In genomic region chr3:28915711-28916481, GRCh38 we compare ENCODE assay signal across 8 cellular contexts.
DNase-seq lines count a peak whose midpoint lies in the region; ATAC-seq and TF ChIP-seq lines count a peak whose summit lies in the region.

No MANE protein-coding gene starts in this region.

- peak overlapping the region; percentile 76 for H2AFZ ChIP-seq in GM23248

- no peaks in the 10 kb centered on the region for H3K27me3 ChIP-seq in GM23248 (replicated peaks; ENCODE audit: insufficient read depth)
- no peaks in the 10 kb centered on the region for H3K27me3 ChIP-seq in heart right ventricle

- H3K4me1 ChIP-seq in GM23248 (ENCODE audit: insufficient read depth) (peaks cover 20% of the 10 kb centered on the region), heart right ventricle (peaks cover 0 to 27% (median 10%) of the 10 kb centered on the region in 9 donors)

- no peaks in the 10 kb centered on the region for H3K9me3 ChIP-seq in GM23248 (ENCODE audit: low read depth)
- H3K9me3 ChIP-seq in heart right ventricle, result no peaks in the 10 kb centered on the region

- no peaks in the 10 kb centered on the region for H4K20me1 ChIP-seq in GM23248 (ENCODE audit: insufficient read depth)

- ATAC-seq in heart right ventricle, result peak in 6 of 8 donors; percentile 23 to 50 (median 42)
- ATAC-seq in GM18909 (IDR thresholded peaks at IDR 0.05; ENCODE audit: poor library complexity, unreplicated experiment), result no peak

- peaks cover 19% of the 10 kb centered on the region for H3K4me1 Mint-ChIP-seq in activated T-cell treated with anti-CD3 and anti-CD28 coated beads, Interleukin-2, amount 50 U/mL, for 24 hours (ENCODE audit: low read depth)

- H3K9me3 Mint-ChIP-seq in activated T-cell treated with anti-CD3 and anti-CD28 coated beads, Interleukin-2, amount 50 U/mL, for 24 hours, result no peaks in the 10 kb centered on the region

- in situ Hi-C loops in GM23248 (cut with MboI), result loop anchor here (25.0 kb wide), 2 partner anchors 371 to 846 kb away; partner anchors contain the start of gene RBMS3

- H3K4me3 Mint-ChIP-seq in activated T-cell treated with anti-CD3 and anti-CD28 coated beads, Interleukin-2, amount 50 U/mL, for 24 hours, result no peak overlapping the region

- TF ChIP-seq CTCF in 22Rv1 (IDR thresholded peaks at IDR 0.05) (peak; percentile 67), heart right ventricle (IDR thresholded peaks at IDR 0.05) (no peak)

- H3K36me3 ChIP-seq in GM23248 (ENCODE audit: low read depth) (no peaks in the 10 kb centered on the region), heart right ventricle (no peaks in the 10 kb centered on the region)

- H3K4me3 ChIP-seq in GM23248 (peak overlapping the region; percentile 67), heart right ventricle (peak overlapping the region in 7 of 10 donors; percentile 29 to 48 (median 39))

- peak overlapping the region; percentile 60 for H3K9ac ChIP-seq in GM23248

- peak overlapping the region; percentile 83 for H3K4me2 ChIP-seq in GM23248 (ENCODE audit: unreplicated experiment)

- H3K9me2 ChIP-seq in GM23248 (ENCODE audit: insufficient read depth), result no peaks in the 10 kb centered on the region

- no peak overlapping the region for H3K27ac Mint-ChIP-seq in activated T-cell treated with anti-CD3 and anti-CD28 coated beads, Interleukin-2, amount 50 U/mL, for 24 hours

- no peaks in the 10 kb centered on the region for H3K36me3 Mint-ChIP-seq in activated T-cell treated with anti-CD3 and anti-CD28 coated beads, Interleukin-2, amount 50 U/mL, for 24 hours (ENCODE audit: low read depth)

- H3F3A ChIP-seq in GM23248 (ENCODE audit: insufficient read depth), result no peaks in the 10 kb centered on the region

- intact Hi-C loops in heart right ventricle (cut with DNase I), result loop anchor here in 7 of 10 donors (2.0 to 10.0 kb wide), 8 partner anchors 359 to 853 kb away; partner anchors contain the start of gene RBMS3 (in 2 of the 7)

- 25 to 31% methylated on average over 8 of the region's 8 CpGs for WGBS in GM23248 (ENCODE audit: low coverage in 1 of 2, low lambda C conversion rate in 2 of 2, missing lambda C conversion rate in 2 of 2), 2 experiments
- 50 to 59% methylated on average over 8 of the region's 8 CpGs for WGBS in heart right ventricle, 2 donors

- no peak overlapping the region for H3K27ac ChIP-seq in 22Rv1
- H3K27ac ChIP-seq in GM23248, result peak overlapping the region; percentile 46
- H3K27ac ChIP-seq in heart right ventricle, result peak overlapping the region in 8 of 10 donors; percentile 21 to 70 (median 63)

- DNase-seq in GM23248 (peak; percentile 75), SW 1271 (lab: John Stamatoyannopoulos, UW) (peak; percentile 19 to 42), heart right ventricle (peak in 1 of 2 donors; percentile 5), stromal cell of bone marrow (ENCODE audit: low read depth) (peak; percentile 21), COR-L47 (lab: John Stamatoyannopoulos, UW) (no peak)
- DNase-seq in activated T-cell treated with anti-CD3 and anti-CD28 coated beads, Interleukin-2, amount 50 U/mL, for 24 hours, result no peak

- H3K27me3 Mint-ChIP-seq in activated T-cell treated with anti-CD3 and anti-CD28 coated beads, Interleukin-2, amount 50 U/mL, for 24 hours, result peaks cover 6% of the 10 kb centered on the region

- H3K79me2 ChIP-seq in GM23248 (ENCODE audit: insufficient read depth), result no peaks in the 10 kb centered on the region

Comparison
In these comparisons a context has a peak if more than half of its experiments do, and no peak if none do; other contexts are left out.
1. DNase-seq: peak in GM23248 (single experiment), SW 1271 (2 of 2) and stromal cell of bone marrow (single experiment); none in COR-L47 (single experiment) and activated T-cell treated with anti-CD3 and anti-CD28 coated beads, Interleukin-2, amount 50 U/mL, for 24 hours (single experiment).